17 cellular contexts compared by ENCODE assay signal in genomic region chr6:137660296-137660731, GRCh38.
"Had no signal": no experiment of that assay in that cellular context is flagged by ENCODE, and none has a peak within 500 bp of the region (broad histone marks: within the 10 kb centered on the region; RNA-seq: fewer than 3 reads in every experiment).

No MANE protein-coding gene starts in this region.

- H3K27me3 Mint-ChIP-seq: activated naive CD8-positive, alpha-beta T cell treated with anti-CD3 and anti-CD28 coated beads, Interleukin-2, amount 10 ng/mL, durations not matched to agents 7 days and 5 days had no signal

- ATAC-seq: foreskin keratinocyte; naive thymus-derived CD8-positive, alpha-beta T cell; stimulated activated naive B cell treated with anti-CD40 and anti-IgM and Interleukin-4, amounts not matched to agents 10 μg/mL and 1 μg/mL and 100 μg/mL, for 72 hours had no signal

- H3K4me1 ChIP-seq: foreskin keratinocyte, tibial nerve, vagina had no signal

- H3K36me3 Mint-ChIP-seq: activated naive CD8-positive, alpha-beta T cell treated with anti-CD3 and anti-CD28 coated beads, Interleukin-2, amount 10 ng/mL, durations not matched to agents 7 days and 5 days had no signal

- H3K4me3 ChIP-seq: tibial nerve, vagina had no signal

- H3K4me1 Mint-ChIP-seq: immature natural killer cell; naive thymus-derived CD8-positive, alpha-beta T cell had no signal

- H3K9me3 ChIP-seq: vagina had no signal

- H3K9me3 Mint-ChIP-seq: activated T-helper 1 cell treated with anti-CD3 and anti-CD28 coated beads, Interleukin-12 subunit alpha, Interleukin-12 subunit beta, Interleukin-2, Interleukin-4 antibody, amounts not matched to agents 30 ng/mL and 10 ng/mL and 1 ng/mL, durations not matched to agents 14 hours and 24 hours and 36 hours had no signal

- H3K4me3 Mint-ChIP-seq: activated naive CD8-positive, alpha-beta T cell treated with anti-CD3 and anti-CD28 coated beads, Interleukin-2, amount 10 ng/mL, durations not matched to agents 7 days and 5 days; activated T-helper 1 cell treated with anti-CD3 and anti-CD28 coated beads, Interleukin-12 subunit alpha, Interleukin-12 subunit beta, Interleukin-2, Interleukin-4 antibody, amounts not matched to agents 30 ng/mL and 10 ng/mL and 1 ng/mL, durations not matched to agents 14 hours and 24 hours and 36 hours; immature natural killer cell; naive thymus-derived CD8-positive, alpha-beta T cell; stimulated activated naive B cell treated with anti-CD40 and anti-IgM and Interleukin-4, amounts not matched to agents 10 μg/mL and 1 μg/mL and 100 μg/mL, for 72 hours had no signal

- DNase-seq: activated CD4-positive, alpha-beta T cell treated with anti-CD3 and anti-CD28 coated beads, Interleukin-2, amount 50 U/mL, for 1 hour; activated CD4-positive, CD25-positive, alpha-beta regulatory T cell; activated CD8-positive, alpha-beta memory T cell treated with anti-CD3 and anti-CD28 coated beads for 24 hours; activated naive CD8-positive, alpha-beta T cell treated with anti-CD3 and anti-CD28 coated beads, Interleukin-2, amount 10 ng/mL, durations not matched to agents 7 days and 5 days; effector memory CD4-positive, alpha-beta T cell; foreskin keratinocyte; head of caudate nucleus; immature natural killer cell; naive thymus-derived CD8-positive, alpha-beta T cell; retina; stimulated activated CD4-positive, alpha-beta T cell treated with anti-CD3 and anti-CD28 coated beads, Interleukin-15, amount 100 ng/mL, for 24 hours; stimulated activated CD4-positive, alpha-beta T cell treated with anti-CD3 and anti-CD28 coated beads, Interleukin-4, amount 100 ng/mL, for 1 hour; stimulated activated naive B cell treated with anti-CD40 and anti-IgM and Interleukin-4, amounts not matched to agents 10 μg/mL and 1 μg/mL and 100 μg/mL, for 72 hours had no signal

- H3K27ac ChIP-seq: foreskin keratinocyte, neutrophil, tibial nerve, vagina had no signal

- H3K27me3 ChIP-seq: neutrophil, tibial nerve, vagina had no signal

- H3K27ac Mint-ChIP-seq: activated naive CD8-positive, alpha-beta T cell treated with anti-CD3 and anti-CD28 coated beads, Interleukin-2, amount 10 ng/mL, durations not matched to agents 7 days and 5 days; activated T-helper 1 cell treated with anti-CD3 and anti-CD28 coated beads, Interleukin-12 subunit alpha, Interleukin-12 subunit beta, Interleukin-2, Interleukin-4 antibody, amounts not matched to agents 30 ng/mL and 10 ng/mL and 1 ng/mL, durations not matched to agents 14 hours and 24 hours and 36 hours; immature natural killer cell; naive thymus-derived CD8-positive, alpha-beta T cell; stimulated activated naive B cell treated with anti-CD40 and anti-IgM and Interleukin-4, amounts not matched to agents 10 μg/mL and 1 μg/mL and 100 μg/mL, for 72 hours had no signal

- H3K36me3 ChIP-seq: neutrophil, tibial nerve, vagina had no signal
